Comparison of ENCODE assay signal across 31 cellular contexts in genomic region chr17:27741971-27742370, GRCh38. TPM values are rescaled to one million over a fixed set of nuclear protein-coding genes. Genes with fewer than 3 reads are reported as not detected.
"Had no signal": no experiment of that assay in that cellular context is flagged by ENCODE, and none has a peak within 500 bp of the region (broad histone marks: within the 10 kb centered on the region; RNA-seq: fewer than 3 reads in every experiment).

No MANE protein-coding gene starts in this region.

- H3K4me3 ChIP-seq: SK-N-MC had no signal

- ATAC-seq: activated T-helper 17 cell treated with anti-CD3 and anti-CD28 coated beads, Interleukin-2, amount 50 U/mL, for 72 hours; Right ventricle myocardium inferior; T-cell had no signal

- H3K4me3 Mint-ChIP-seq: activated B cell treated with CpG ODN at 0.5 μM for 24 hours; activated CD4-positive, alpha-beta T cell treated with anti-CD3 and anti-CD28 coated beads, Interleukin-2, amount 10 ng/mL, durations not matched to agents 24 days and 14 days; activated naive CD4-positive, alpha-beta T cell treated with anti-CD3 and anti-CD28 coated beads for 36 hours; activated naive CD8-positive, alpha-beta T cell; activated T-helper 17 cell treated with anti-CD3 and anti-CD28 coated beads, Interleukin-2, amount 50 U/mL, for 72 hours; T-cell had no signal

- H3K27ac ChIP-seq: SK-N-MC had no signal

- H3K36me3 Mint-ChIP-seq: activated naive CD8-positive, alpha-beta T cell; T-cell had no signal

- H3K4me1 Mint-ChIP-seq: activated CD4-positive, alpha-beta T cell treated with anti-CD3 and anti-CD28 coated beads, Interleukin-2, amount 10 ng/mL, durations not matched to agents 24 days and 14 days; activated T-helper 17 cell treated with anti-CD3 and anti-CD28 coated beads, Interleukin-2, amount 50 U/mL, for 72 hours; T-cell had no signal

- H3K9me3 Mint-ChIP-seq: activated B cell treated with CpG ODN at 0.5 μM for 24 hours; activated CD4-positive, alpha-beta T cell treated with anti-CD3 and anti-CD28 coated beads, Interleukin-2, amount 10 ng/mL, durations not matched to agents 24 days and 14 days; activated naive CD4-positive, alpha-beta T cell treated with anti-CD3 and anti-CD28 coated beads for 36 hours; activated T-helper 17 cell treated with anti-CD3 and anti-CD28 coated beads, Interleukin-2, amount 50 U/mL, for 72 hours; T-cell had no signal

- H3K27ac Mint-ChIP-seq: activated B cell treated with CpG ODN at 0.5 μM for 24 hours; activated CD4-positive, alpha-beta T cell treated with anti-CD3 and anti-CD28 coated beads, Interleukin-2, amount 10 ng/mL, durations not matched to agents 24 days and 14 days; activated naive CD4-positive, alpha-beta T cell treated with anti-CD3 and anti-CD28 coated beads for 36 hours; activated naive CD8-positive, alpha-beta T cell; activated T-helper 17 cell treated with anti-CD3 and anti-CD28 coated beads, Interleukin-2, amount 50 U/mL, for 72 hours; T-cell had no signal

- DNase-seq: activated B cell treated with CpG ODN at 0.5 μM for 24 hours; activated CD4-positive, alpha-beta T cell treated with anti-CD3 and anti-CD28 coated beads for 1 hour; activated CD4-positive, alpha-beta T cell treated with anti-CD3 and anti-CD28 coated beads, Interleukin-2, amount 10 ng/mL, durations not matched to agents 24 days and 14 days; activated CD4-positive, alpha-beta T cell treated with anti-CD3 and anti-CD28 coated beads, Interleukin-2, amount 50 U/mL, for 48 hours; activated gamma-delta T cell; activated naive CD4-positive, alpha-beta T cell treated with anti-CD3 and anti-CD28 coated beads for 36 hours; activated T-cell treated with anti-CD3 and anti-CD28 coated beads for 4 hours; activated T-cell treated with anti-CD3 and anti-CD28 coated beads, Interleukin-2, amount 50 U/mL, for 48 hours; anterior cingulate cortex; caudate nucleus; Kasumi-1; KBM-7; NCI-H1092; NCI-H1417; NCI-H1694; NCI-H2029; NCI-H2107; NCI-H2171 treated with DMSO at 0.1 percent for 48 hours; NCI-H226; NCI-H510A; NCI-H69; NK-92 treated with Interleukin-12 subunit alpha and Interleukin-12 subunit beta, amount 100 ng/mL, for 24 hours; OCI-M1; RPMI8226; T-cell; T-helper 2 cell; T1000 had no signal

- H3K27me3 Mint-ChIP-seq: activated B cell treated with CpG ODN at 0.5 μM for 24 hours had no signal

RNA-seq across cellular contexts. Expression of gene NOS2, which starts 58.4 kb away (rescaled TPM):
- total RNA-seq: activated B cell treated with CpG ODN at 0.5 μM for 24 hours; activated CD4-positive, alpha-beta T cell treated with anti-CD3 and anti-CD28 coated beads, Interleukin-2, amount 10 ng/mL, durations not matched to agents 24 days and 14 days; activated T-helper 17 cell treated with anti-CD3 and anti-CD28 coated beads, Interleukin-2, amount 50 U/mL, for 72 hours had no signal
